ENCODE assay signal across 25 cellular contexts in genomic region chr1:198367296-198367695, GRCh38.
DNase-seq lines count a peak whose midpoint lies in the region; ATAC-seq, FAIRE-seq and TF ChIP-seq lines count a peak whose summit lies in the region.
"Had no signal": no experiment of that assay in that cellular context is flagged by ENCODE, and none has a peak within 500 bp of the region (broad histone marks: within the 10 kb centered on the region; RNA-seq: fewer than 3 reads in every experiment).

No MANE protein-coding gene starts in this region.

- H3K79me2 ChIP-seq in keratinocyte (ENCODE audit: control insufficient read depth, insufficient read depth, low read length): no peaks in the 10 kb centered on the region

- no peaks in the 10 kb centered on the region for H3K4me1 ChIP-seq in keratinocyte (ENCODE audit: control insufficient read depth, extremely low read depth, insufficient read depth, low read length)
- H3K4me1 ChIP-seq: A549; BLaER1 treated with 17β-estradiol and CSF1 and Interleukin-3, amounts not matched to agents 10 nM and 100 nM had no signal

- H3K9ac ChIP-seq in keratinocyte (ENCODE audit: control insufficient read depth, extremely low read depth, insufficient read depth, low read length): no peak overlapping the region
- H3K9ac ChIP-seq: BLaER1 treated with 17β-estradiol and CSF1 and Interleukin-3, amounts not matched to agents 10 nM and 100 nM had no signal

- no peak overlapping the region for H3K27ac ChIP-seq in keratinocyte (ENCODE audit: control insufficient read depth, insufficient read depth, low read length)
- H3K27ac ChIP-seq: 22Rv1; A549; BLaER1 treated with 17β-estradiol and CSF1 and Interleukin-3, amounts not matched to agents 10 nM and 100 nM; C4-2B had no signal

- POLR2A ChIA-PET in activated CD4-positive, alpha-beta T cell treated with anti-CD3 and anti-CD28 coated beads for 36 hours (lab: Charles Lee): interaction anchor here (0.6 kb wide), 1 partner anchor 503 kb away, joined by 4 read pairs; no protein-coding TSS in a partner anchor
- POLR2A ChIA-PET in HEK293T (lab: Yijun Ruan, JAX): no interaction called here

- no peak overlapping the region for H3K4me3 ChIP-seq in keratinocyte (ENCODE audit: control insufficient read depth in 2 of 3, extremely low read depth in 1 of 3, insufficient read depth in 2 of 3, low read depth in 1 of 3, low read length in 3 of 3)
- H3K4me3 ChIP-seq: A549; BLaER1 treated with 17β-estradiol and CSF1 and Interleukin-3, amounts not matched to agents 10 nM and 100 nM; GM12878 had no signal

- no peak overlapping the region for H2AFZ ChIP-seq in keratinocyte (ENCODE audit: control insufficient read depth, low read length)

- no peaks in the 10 kb centered on the region for H3K27me3 Mint-ChIP-seq in activated CD4-positive, alpha-beta T cell treated with anti-CD3 and anti-CD28 coated beads for 36 hours
- H3K27me3 Mint-ChIP-seq: CD4-positive, alpha-beta T cell had no signal

- H3K9me3 ChIP-seq in keratinocyte (ENCODE audit: control insufficient read depth, low read depth, low read length): no peaks in the 10 kb centered on the region
- H3K9me3 ChIP-seq: A549 had no signal

- no peaks in the 10 kb centered on the region for H3K27me3 ChIP-seq in keratinocyte (ENCODE audit: control insufficient read depth, extremely low read depth, insufficient read depth, low read length)
- H3K27me3 ChIP-seq: BLaER1 treated with 17β-estradiol and CSF1 and Interleukin-3, amounts not matched to agents 10 nM and 100 nM had no signal

- intact Hi-C loops in activated CD4-positive, alpha-beta T cell treated with anti-CD3 and anti-CD28 coated beads for 36 hours (cut with DNase I, micrococcal nuclease): no loop called here

- dilution Hi-C loops in keratinocyte (cut with MboI; ENCODE audit: extremely low pct_ligation_motif_present, low sequenced_read_pairs): no loop called here

- peak; percentile 63 for ATAC-seq in activated CD4-positive, alpha-beta T cell treated with anti-CD3 and anti-CD28 coated beads for 36 hours
- ATAC-seq in GM18502 (IDR thresholded peaks at IDR 0.05; ENCODE audit: poor library complexity, unreplicated experiment): no peak
- ATAC-seq: A549; CD8-positive, alpha-beta T cell; GM12878 had no signal

- CTCF ChIA-PET in activated CD4-positive, alpha-beta T cell treated with anti-CD3 and anti-CD28 coated beads for 36 hours (lab: Charles Lee): interaction anchor here (0.8 to 1.3 kb wide), 3 partner anchors 9 to 342 kb away, joined by 3 to 4 read pairs (median 3); no protein-coding TSS in a partner anchor
- CTCF ChIA-PET in HEK293T (lab: Yijun Ruan, JAX): no interaction called here

- H3K9me1 ChIP-seq in keratinocyte (ENCODE audit: control insufficient read depth, extremely low read depth, insufficient read depth, low read length): no peaks in the 10 kb centered on the region

- no peak for DNase-seq in activated CD4-positive, alpha-beta T cell treated with anti-CD3 and anti-CD28 coated beads for 36 hours
- DNase-seq in activated CD4-positive, alpha-beta T cell treated with anti-CD3 and anti-CD28 coated beads, Interleukin-2, amount 50 U/mL, for 48 hours: no peak
- no peak for DNase-seq in keratinocyte (ENCODE audit: low read depth, low spot score)
- no peak for DNase-seq in HEK293T (ENCODE audit: extremely low spot score)
- DNase-seq: AML-193; Caco-2; Calu3; CD4-positive, alpha-beta T cell; CD8-positive, alpha-beta T cell; DMS 273 treated with DMSO at 0.1 percent for 48 hours; DMS153; DMS53; DMS79; DND-41; EL; GDM1 had no signal

- peaks cover 9% of the 10 kb centered on the region for H3K4me1 Mint-ChIP-seq in activated CD4-positive, alpha-beta T cell treated with anti-CD3 and anti-CD28 coated beads for 36 hours
- H3K4me1 Mint-ChIP-seq: B cell had no signal

- TF ChIP-seq CTCF in keratinocyte (optimal IDR thresholded peaks at IDR 0.05 in 1 of 3, IDR thresholded peaks at IDR 0.05 in 1 of 3, conservative IDR thresholded peaks at IDR 0.05 in 1 of 3; ENCODE audit: extremely low read depth in 1 of 3, insufficient read depth in 2 of 3, low read length in 3 of 3): no peak

- H4K20me1 ChIP-seq in keratinocyte (ENCODE audit: control insufficient read depth, extremely low read depth, insufficient read depth, low read length): no peaks in the 10 kb centered on the region
- H4K20me1 ChIP-seq: BLaER1 treated with 17β-estradiol and CSF1 and Interleukin-3, amounts not matched to agents 10 nM and 100 nM had no signal

- no peak overlapping the region for H3K27ac Mint-ChIP-seq in activated CD4-positive, alpha-beta T cell treated with anti-CD3 and anti-CD28 coated beads for 36 hours
- H3K27ac Mint-ChIP-seq: B cell; CD4-positive, alpha-beta T cell; CD8-positive, alpha-beta T cell had no signal

- H3K36me3 ChIP-seq in keratinocyte (ENCODE audit: control insufficient read depth in 2 of 2, extremely low read depth in 1 of 2, insufficient read depth in 2 of 2, low read length in 2 of 2): no peaks in the 10 kb centered on the region
- H3K36me3 ChIP-seq: BLaER1 treated with 17β-estradiol and CSF1 and Interleukin-3, amounts not matched to agents 10 nM and 100 nM had no signal

- H3K36me3 Mint-ChIP-seq in activated CD4-positive, alpha-beta T cell treated with anti-CD3 and anti-CD28 coated beads for 36 hours (ENCODE audit: low read depth): peaks cover 6% of the 10 kb centered on the region

- H3K4me3 Mint-ChIP-seq in activated CD4-positive, alpha-beta T cell treated with anti-CD3 and anti-CD28 coated beads for 36 hours: no peak overlapping the region
- H3K4me3 Mint-ChIP-seq: B cell; CD4-positive, alpha-beta T cell; CD8-positive, alpha-beta T cell had no signal

- FAIRE-seq in keratinocyte (lab: Jason Lieb, UNC): peak; percentile 48
- FAIRE-seq: A549, GM12878, GM12892, GM19239 had no signal

- H3K4me2 ChIP-seq in keratinocyte (ENCODE audit: control insufficient read depth, extremely low read depth, insufficient read depth, low read depth, low read length): no peak overlapping the region
- H3K4me2 ChIP-seq: A549; BLaER1 treated with 17β-estradiol and CSF1 and Interleukin-3, amounts not matched to agents 10 nM and 100 nM had no signal

- peaks cover 11% of the 10 kb centered on the region for H3K9me3 Mint-ChIP-seq in activated CD4-positive, alpha-beta T cell treated with anti-CD3 and anti-CD28 coated beads for 36 hours (ENCODE audit: low read depth)

TF ChIP-seq in HEK293T, 16 proteins besides CTCF, POLR2A, EP300 and RAD21:
- TF ChIP-seq, protein P1, sequence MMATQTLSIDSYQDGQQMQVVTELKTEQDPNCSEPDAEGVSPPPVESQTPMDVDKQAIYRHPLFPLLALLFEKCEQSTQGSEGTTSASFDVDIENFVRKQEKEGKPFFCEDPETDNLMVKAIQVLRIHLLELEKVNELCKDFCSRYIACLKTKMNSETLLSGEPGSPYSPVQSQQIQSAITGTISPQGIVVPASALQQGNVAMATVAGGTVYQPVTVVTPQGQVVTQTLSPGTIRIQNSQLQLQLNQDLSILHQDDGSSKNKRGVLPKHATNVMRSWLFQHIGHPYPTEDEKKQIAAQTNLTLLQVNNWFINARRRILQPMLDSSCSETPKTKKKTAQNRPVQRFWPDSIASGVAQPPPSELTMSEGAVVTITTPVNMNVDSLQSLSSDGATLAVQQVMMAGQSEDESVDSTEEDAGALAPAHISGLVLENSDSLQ (IDR thresholded peaks at IDR 0.05): no peak
- TF ChIP-seq ZNF384 (IDR thresholded peaks at IDR 0.05): no peak
- TF ChIP-seq FOXA1 (IDR thresholded peaks at IDR 0.05): no peak
- no peak for TF ChIP-seq L3MBTL2 (conservative IDR thresholded peaks at IDR 0.05)
- no peak for TF ChIP-seq ELF4 (IDR thresholded peaks at IDR 0.05)
- no peak for TF ChIP-seq SUZ12 (IDR thresholded peaks at IDR 0.05)
- TF ChIP-seq FOXM1 (IDR thresholded peaks at IDR 0.05; ENCODE audit: borderline replicate concordance): no peak
- TF ChIP-seq SP1 (IDR thresholded peaks at IDR 0.05): no peak
- no peak for TF ChIP-seq FOXK2 (IDR thresholded peaks at IDR 0.05)
- no peak for TF ChIP-seq NFRKB (IDR thresholded peaks at IDR 0.05)
- TF ChIP-seq TARDBP (IDR thresholded peaks at IDR 0.05): no peak
- TF ChIP-seq HDGF (IDR thresholded peaks at IDR 0.05; ENCODE audit: borderline replicate concordance): no peak
- no peak for TF ChIP-seq BHLHE40 (IDR thresholded peaks at IDR 0.05; ENCODE audit: borderline replicate concordance)
- TF ChIP-seq ARNT (IDR thresholded peaks at IDR 0.05): no peak
- TF ChIP-seq CTBP1 (IDR thresholded peaks at IDR 0.05; ENCODE audit: borderline replicate concordance): no peak
- no peak for TF ChIP-seq LEF1 (IDR thresholded peaks at IDR 0.05; ENCODE audit: borderline replicate concordance)
